1 cellular context compared by ENCODE assay signal in genomic region chr20:47358672-47359532, GRCh38.
TF ChIP-seq lines count a peak whose summit lies in the region.

No MANE protein-coding gene starts in this region.

TF ChIP-seq in HEK293, 187 proteins besides CTCF, POLR2A, EP300 and RAD21 (continued from another document):
- TF ChIP-seq ZNF645 (tag by site-specific recombination; IDR thresholded peaks at IDR 0.05) (no peak), ZNF785 (tag by site-specific recombination; IDR thresholded peaks at IDR 0.05) (no peak), YY1 (tag by site-specific recombination; IDR thresholded peaks at IDR 0.05) (peak; percentile 46; the same call in 1 of the 2 replicates), ZNF274 (IDR thresholded peaks at IDR 0.05; ENCODE audit: low read length) (no peak), ZNF274 (tag by site-specific recombination; IDR thresholded peaks at IDR 0.05; ENCODE audit: borderline replicate concordance) (no peak), ZNF16 (tag by site-specific recombination; IDR thresholded peaks at IDR 0.05; ENCODE audit: low read depth) (no peak), ZIC2 (tag by site-specific recombination; IDR thresholded peaks at IDR 0.05) (peak; percentile 61), AEBP2 (tag by site-specific recombination; IDR thresholded peaks at IDR 0.05; ENCODE audit: borderline replicate concordance) (no peak), ZNF133 (tag by site-specific recombination; IDR thresholded peaks at IDR 0.05) (no peak), ZNF214 (tag by site-specific recombination; IDR thresholded peaks at IDR 0.05; ENCODE audit: borderline replicate concordance) (no peak), ZNF510 (tag by site-specific recombination; IDR thresholded peaks at IDR 0.05; ENCODE audit: insufficient replicate concordance) (no peak), REPIN1 (tag by site-specific recombination; IDR thresholded peaks at IDR 0.05; ENCODE audit: low read depth) (no peak), ZNF514 (tag by site-specific recombination; IDR thresholded peaks at IDR 0.05) (no peak), FEZF1 (tag by site-specific recombination; IDR thresholded peaks at IDR 0.05) (peak; percentile 23), MEIS1 (CRISPR knock-in tag; IDR thresholded peaks at IDR 0.05; ENCODE audit: borderline replicate concordance) (no peak), ZNF19 (tag by site-specific recombination; IDR thresholded peaks at IDR 0.05; ENCODE audit: low read depth) (no peak), ZNF580 (tag by site-specific recombination; IDR thresholded peaks at IDR 0.05) (no peak), ZNF792 (tag by site-specific recombination; IDR thresholded peaks at IDR 0.05) (no peak), TRIM28 (IDR thresholded peaks at IDR 0.05; ENCODE audit: borderline replicate concordance, low read length) (peak; percentile 81; the same call in 1 of the 2 replicates), ZNF777 (tag by site-specific recombination; IDR thresholded peaks at IDR 0.05; ENCODE audit: borderline replicate concordance) (no peak), ZNF521 (tag by site-specific recombination; IDR thresholded peaks at IDR 0.05) (no peak), ZNF530 (tag by site-specific recombination; IDR thresholded peaks at IDR 0.05; ENCODE audit: low read depth) (no peak), ZNF624 (tag by site-specific recombination; IDR thresholded peaks at IDR 0.05) (no peak), ZEB2 (tag by site-specific recombination; IDR thresholded peaks at IDR 0.05) (peak; percentile 49; the same call in 1 of the 2 replicates)
- TF ChIP-seq, protein P1, sequence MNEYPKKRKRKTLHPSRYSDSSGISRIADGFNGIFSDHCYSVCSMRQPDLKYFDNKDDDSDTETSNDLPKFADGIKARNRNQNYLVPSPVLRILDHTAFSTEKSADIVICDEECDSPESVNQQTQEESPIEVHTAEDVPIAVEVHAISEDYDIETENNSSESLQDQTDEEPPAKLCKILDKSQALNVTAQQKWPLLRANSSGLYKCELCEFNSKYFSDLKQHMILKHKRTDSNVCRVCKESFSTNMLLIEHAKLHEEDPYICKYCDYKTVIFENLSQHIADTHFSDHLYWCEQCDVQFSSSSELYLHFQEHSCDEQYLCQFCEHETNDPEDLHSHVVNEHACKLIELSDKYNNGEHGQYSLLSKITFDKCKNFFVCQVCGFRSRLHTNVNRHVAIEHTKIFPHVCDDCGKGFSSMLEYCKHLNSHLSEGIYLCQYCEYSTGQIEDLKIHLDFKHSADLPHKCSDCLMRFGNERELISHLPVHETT (tag by site-specific recombination; IDR thresholded peaks at IDR 0.05), result no peak
- TF ChIP-seq, protein P2, sequence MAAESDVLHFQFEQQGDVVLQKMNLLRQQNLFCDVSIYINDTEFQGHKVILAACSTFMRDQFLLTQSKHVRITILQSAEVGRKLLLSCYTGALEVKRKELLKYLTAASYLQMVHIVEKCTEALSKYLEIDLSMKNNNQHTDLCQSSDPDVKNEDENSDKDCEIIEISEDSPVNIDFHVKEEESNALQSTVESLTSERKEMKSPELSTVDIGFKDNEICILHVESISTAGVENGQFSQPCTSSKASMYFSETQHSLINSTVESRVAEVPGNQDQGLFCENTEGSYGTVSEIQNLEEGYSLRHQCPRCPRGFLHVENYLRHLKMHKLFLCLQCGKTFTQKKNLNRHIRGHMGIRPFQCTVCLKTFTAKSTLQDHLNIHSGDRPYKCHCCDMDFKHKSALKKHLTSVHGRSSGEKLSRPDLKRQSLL (tag by site-specific recombination; IDR thresholded peaks at IDR 0.05), result no peak
TF ChIP-seq in HEK293: peak in this region for 41.
